ENCODE assay signal across 16 cellular contexts in genomic region chr16:64019339-64019738, GRCh38.
DNase-seq lines count a peak whose midpoint lies in the region; ATAC-seq and TF ChIP-seq lines count a peak whose summit lies in the region.
"Had no signal": no experiment of that assay in that cellular context is flagged by ENCODE, and none has a peak within 500 bp of the region (broad histone marks: within the 10 kb centered on the region; RNA-seq: fewer than 3 reads in every experiment).

No MANE protein-coding gene starts in this region.

- H3K9me3 Mint-ChIP-seq in WTC11 = no peaks in the 10 kb centered on the region
- H3K9me3 Mint-ChIP-seq: HFFc6 had no signal

- no peaks in the 10 kb centered on the region for H3K27me3 Mint-ChIP-seq in WTC11 (ENCODE audit: low read depth)
- H3K27me3 Mint-ChIP-seq: CD4-positive, alpha-beta memory T cell had no signal

- no CpG with 5 or more reads among the region's 3 CpGs for WGBS in mesendoderm (ENCODE audit: extremely low coverage, insufficient coverage, low lambda C conversion rate)
- 62 to 74% (median 62%) methylated on average over 3 of the region's 3 CpGs for WGBS in psoas muscle, 3 donors

- H3K4me2 ChIP-seq in mesendoderm (ENCODE audit: low read length) = no peak overlapping the region

- CTCF ChIA-PET in WTC11 (lab: Charles Lee) = no interaction called here

- H3K36me3 ChIP-seq in mesendoderm (ENCODE audit: control insufficient read depth, insufficient read depth, low read length) = no peaks in the 10 kb centered on the region
- H3K36me3 ChIP-seq in psoas muscle (ENCODE audit: insufficient read depth in 1 of 2, low read depth in 1 of 2) = no peaks in the 10 kb centered on the region
- H3K36me3 ChIP-seq: HAP-1 had no signal

- H3K4ac ChIP-seq in mesendoderm (ENCODE audit: low read depth, low read length) = no peak overlapping the region

- no peaks in the 10 kb centered on the region for H3K79me1 ChIP-seq in mesendoderm (ENCODE audit: low read length)

- no peaks in the 10 kb centered on the region for H3K9me3 ChIP-seq in psoas muscle
- H3K9me3 ChIP-seq: HAP-1 had no signal

- no peaks in the 10 kb centered on the region for H3K27me3 ChIP-seq in mesendoderm (ENCODE audit: insufficient read depth, low read length, poor library complexity)
- no peaks in the 10 kb centered on the region for H3K27me3 ChIP-seq in psoas muscle (ENCODE audit: insufficient read depth in 3 of 3, low read length in 2 of 3)

- TF ChIP-seq CTCF in WTC11 (IDR thresholded peaks at IDR 0.05) = no peak
- no peak for TF ChIP-seq CTCF in psoas muscle (IDR thresholded peaks at IDR 0.05)

- no peaks in the 10 kb centered on the region for H3K4me1 ChIP-seq in mesendoderm (ENCODE audit: control insufficient read depth, low read depth, low read length)
- no peaks in the 10 kb centered on the region for H3K4me1 ChIP-seq in psoas muscle
- H3K4me1 ChIP-seq: HAP-1 had no signal

- H2AK5ac ChIP-seq in mesendoderm (ENCODE audit: low read length) = no peak overlapping the region

- no peak overlapping the region for H2BK5ac ChIP-seq in mesendoderm (ENCODE audit: low read length)

- H3K4me3 ChIP-seq in mesendoderm (ENCODE audit: low read length) (no peak overlapping the region), psoas muscle (no peak overlapping the region)
- H3K4me3 ChIP-seq: GM23248, HAP-1 had no signal

- H3K27ac ChIP-seq in mesendoderm (ENCODE audit: low read depth, low read length) = no peak overlapping the region
- H3K27ac ChIP-seq in psoas muscle = no peak overlapping the region
- H3K27ac ChIP-seq: GM23248 had no signal

- no peak overlapping the region for H3K4me3 Mint-ChIP-seq in WTC11
- H3K4me3 Mint-ChIP-seq: CD4-positive, alpha-beta memory T cell; HFFc6 had no signal

- POLR2A ChIA-PET in WTC11 (lab: Charles Lee) = no interaction called here

- no peak overlapping the region for H2BK120ac ChIP-seq in mesendoderm (ENCODE audit: low read depth, low read length)

- H3K56ac ChIP-seq in mesendoderm (ENCODE audit: low read length) = no peak overlapping the region

- H3K27ac Mint-ChIP-seq in WTC11 = no peak overlapping the region
- H3K27ac Mint-ChIP-seq: CD4-positive, alpha-beta memory T cell; HFFc6 had no signal

- no peak overlapping the region for H3K18ac ChIP-seq in mesendoderm (ENCODE audit: low read length)

- no peak overlapping the region for H3K23ac ChIP-seq in mesendoderm (ENCODE audit: low read length)

- DNase-seq in WTC11 (ENCODE audit: low spot score) (no peak), iPS DF 19.7 (ENCODE audit: low read depth, low spot score) (peak; percentile 3), mesendoderm (peak; percentile 25), NCI-H774 (lab: John Stamatoyannopoulos, UW) (no peak), psoas muscle (no peak)
- DNase-seq: C1 segment of cervical spinal cord; Calu3; CD4-positive, alpha-beta memory T cell; COR-L47; DMS53; DMS79 treated with DMSO at 0.1 percent for 48 hours; GF-D8; GM23248; HFFc6 had no signal

- intact Hi-C loops in psoas muscle (cut with DNase I) = no loop called here

- no peaks in the 10 kb centered on the region for H3K79me2 ChIP-seq in mesendoderm (ENCODE audit: control insufficient read depth, insufficient read depth, low read length)

- H3K9ac ChIP-seq in mesendoderm (ENCODE audit: low read length) = no peak overlapping the region
- H3K9ac ChIP-seq: GM23248 had no signal

- H2BK15ac ChIP-seq in mesendoderm (replicated peaks; ENCODE audit: low read depth) = no peak overlapping the region

- no peak overlapping the region for H4K8ac ChIP-seq in mesendoderm (ENCODE audit: low read depth, low read length)

- H3K36me3 Mint-ChIP-seq in WTC11 = no peaks in the 10 kb centered on the region
- H3K36me3 Mint-ChIP-seq: CD4-positive, alpha-beta memory T cell had no signal

- H4K5ac ChIP-seq in mesendoderm (ENCODE audit: low read length) = no peak overlapping the region

- ATAC-seq in WTC11 (peak; percentile 76), GM18868 (IDR thresholded peaks at IDR 0.05; ENCODE audit: unreplicated experiment) (no peak), psoas muscle (no peak)

- H3K4me1 Mint-ChIP-seq in WTC11 = peaks cover 17% of the 10 kb centered on the region
- H3K4me1 Mint-ChIP-seq: CD4-positive, alpha-beta memory T cell had no signal

TF ChIP-seq in WTC11, 78 proteins besides CTCF, POLR2A, EP300 and RAD21:
- TF ChIP-seq JAZF1 (CRISPR knock-in tag; IDR thresholded peaks at IDR 0.05) = no peak
- TF ChIP-seq ELF4 (CRISPR knock-in tag; IDR thresholded peaks at IDR 0.05; ENCODE audit: low read depth) = no peak
- no peak for TF ChIP-seq ZNF512 (CRISPR knock-in tag; IDR thresholded peaks at IDR 0.05; ENCODE audit: borderline replicate concordance)
- TF ChIP-seq IRF1 (CRISPR knock-in tag; IDR thresholded peaks at IDR 0.05) = no peak
- no peak for TF ChIP-seq CDX4 (CRISPR knock-in tag; IDR thresholded peaks at IDR 0.05; ENCODE audit: borderline replicate concordance)
- TF ChIP-seq SP1 (CRISPR knock-in tag; conservative IDR thresholded peaks at IDR 0.05) = no peak
- TF ChIP-seq MYBL2 (CRISPR knock-in tag; IDR thresholded peaks at IDR 0.05) = no peak
- TF ChIP-seq ZBTB43 (CRISPR knock-in tag; IDR thresholded peaks at IDR 0.05) = no peak
- no peak for TF ChIP-seq GABPB1 (CRISPR knock-in tag; IDR thresholded peaks at IDR 0.05)
- no peak for TF ChIP-seq NR3C1 (CRISPR knock-in tag; conservative IDR thresholded peaks at IDR 0.05; ENCODE audit: low read depth)
- no peak for TF ChIP-seq EMX1 (CRISPR knock-in tag; IDR thresholded peaks at IDR 0.05)
- no peak for TF ChIP-seq FOXP4 (CRISPR knock-in tag; IDR thresholded peaks at IDR 0.05)

Comparison
In these comparisons a context has a peak if more than half of its experiments do, and no peak if none do; other contexts are left out.
1. DNase-seq: peak in iPS DF 19.7 (single experiment) and mesendoderm (single experiment); none in WTC11 (single experiment), NCI-H774 (single experiment) and psoas muscle (0 of 2).